Comparison of ENCODE assay signal across 1 cellular context in genomic region chr7:98679741-98680140, GRCh38.
TF ChIP-seq lines count a peak whose summit lies in the region.

No MANE protein-coding gene starts in this region.

TF ChIP-seq in H1, 55 proteins besides CTCF, POLR2A, EP300 and RAD21 (continued from another document):
- TF ChIP-seq ATF2 (IDR thresholded peaks at IDR 0.05; ENCODE audit: low read length) (no peak), SIX5 (IDR thresholded peaks at IDR 0.05; ENCODE audit: low read depth, low read length) (no peak), SP4 (IDR thresholded peaks at IDR 0.05; ENCODE audit: low read length) (no peak), RXRA (IDR thresholded peaks at IDR 0.05; ENCODE audit: insufficient read depth, low read depth, low read length) (no peak), SP2 (IDR thresholded peaks at IDR 0.05; ENCODE audit: low read length) (no peak), KDM4A (IDR thresholded peaks at IDR 0.05; ENCODE audit: low read depth, low read length, severe bottlenecking) (no peak), TAF7 (optimal IDR thresholded peaks at IDR 0.05; ENCODE audit: borderline replicate concordance, low read depth, low read length) (no peak), JUND (IDR thresholded peaks at IDR 0.05; ENCODE audit: low read length) (no peak), ASH2L (IDR thresholded peaks at IDR 0.05; ENCODE audit: low read length) (no peak)
- TF ChIP-seq, protein P1, sequence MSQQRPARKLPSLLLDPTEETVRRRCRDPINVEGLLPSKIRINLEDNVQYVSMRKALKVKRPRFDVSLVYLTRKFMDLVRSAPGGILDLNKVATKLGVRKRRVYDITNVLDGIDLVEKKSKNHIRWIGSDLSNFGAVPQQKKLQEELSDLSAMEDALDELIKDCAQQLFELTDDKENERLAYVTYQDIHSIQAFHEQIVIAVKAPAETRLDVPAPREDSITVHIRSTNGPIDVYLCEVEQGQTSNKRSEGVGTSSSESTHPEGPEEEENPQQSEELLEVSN (IDR thresholded peaks at IDR 0.05), result no peak
